Comparison of ENCODE assay signal across 8 cellular contexts in genomic region chr1:161176468-161177111, GRCh38. TPM values are rescaled to one million over a fixed set of nuclear protein-coding genes. Genes with fewer than 3 reads are reported as not detected.
DNase-seq lines count a peak whose midpoint lies in the region; ATAC-seq, FAIRE-seq and TF ChIP-seq lines count a peak whose summit lies in the region.

No MANE protein-coding gene starts in this region.

- ATAC-seq in activated T-cell treated with anti-CD3 and anti-CD28 coated beads, Interleukin-2, amount 50 U/mL, for 4 hours = no peak
- ATAC-seq in thoracic aorta (ENCODE audit: insufficient number of reproducible peaks, low FRiP score, low read depth) = no peak

- intact Hi-C loops in adrenal gland (cut with DNase I) = no loop called here

- FAIRE-seq in D721Med (lab: Jason Lieb, UNC) = no peak
- FAIRE-seq in urothelium cell line (lab: Jason Lieb, UNC) = no peak

- no peak for DNase-seq in activated T-cell treated with anti-CD3 and anti-CD28 coated beads, Interleukin-2, amount 50 U/mL, for 4 hours
- no peak for DNase-seq in activated T-cell treated with anti-CD3 and anti-CD28 coated beads, Interleukin-2, amount 50 U/mL, for 48 hours
- no peak for DNase-seq in adrenal gland
- no peak for DNase-seq in kidney epithelial cell (ENCODE audit: low read depth)
- no peak for DNase-seq in thoracic aorta (ENCODE audit: low spot score)
- DNase-seq in D721Med (ENCODE audit: insufficient read length, low spot score) = no peak
- DNase-seq in amniotic stem cell (lab: John Stamatoyannopoulos, UW) = no peak
- DNase-seq in urothelium cell line (ENCODE audit: low spot score) = no peak

- H3K27me3 Mint-ChIP-seq in activated T-cell treated with anti-CD3 and anti-CD28 coated beads, Interleukin-2, amount 50 U/mL, for 4 hours (ENCODE audit: low read depth) = no peaks in the 10 kb centered on the region

- H3K9me3 ChIP-seq in adrenal gland (replicated peaks in 1 of 3) (no peaks in the 10 kb centered on the region), thoracic aorta (no peaks in the 10 kb centered on the region)

- no peaks in the 10 kb centered on the region for H3K9me3 Mint-ChIP-seq in activated T-cell treated with anti-CD3 and anti-CD28 coated beads, Interleukin-2, amount 50 U/mL, for 4 hours

- TF ChIP-seq CTCF in adrenal gland (IDR thresholded peaks at IDR 0.05) (no peak), kidney epithelial cell (IDR thresholded peaks at IDR 0.05; ENCODE audit: insufficient read depth, low read length, poor library complexity, severe bottlenecking) (no peak), thoracic aorta (IDR thresholded peaks at IDR 0.05) (no peak), D721Med (IDR thresholded peaks at IDR 0.05; ENCODE audit: insufficient read depth, missing control alignments) (no peak)

- peak overlapping the region; percentile 94 for H3K4me3 Mint-ChIP-seq in activated T-cell treated with anti-CD3 and anti-CD28 coated beads, Interleukin-2, amount 50 U/mL, for 4 hours

- H3K4me3 ChIP-seq in adrenal gland (peak overlapping the region in 3 of 4 donors; percentile 25 to 97 (median 86)), kidney epithelial cell (ENCODE audit: low read depth, low read length) (peak overlapping the region; percentile 82), thoracic aorta (peak overlapping the region; percentile 82)

- peaks cover 23% of the 10 kb centered on the region for H3K36me3 Mint-ChIP-seq in activated T-cell treated with anti-CD3 and anti-CD28 coated beads, Interleukin-2, amount 50 U/mL, for 4 hours (ENCODE audit: insufficient read depth)

- WGBS in adrenal gland, 4 donors = 17 to 30% (median 18%) methylated on average over 9 to 17 of the region's 17 CpGs

- H3K27me3 ChIP-seq in adrenal gland = no peaks in the 10 kb centered on the region
- H3K27me3 ChIP-seq in kidney epithelial cell (ENCODE audit: control insufficient read depth, insufficient read depth, low read length) = no peaks in the 10 kb centered on the region
- no peaks in the 10 kb centered on the region for H3K27me3 ChIP-seq in thoracic aorta (replicated peaks; ENCODE audit: insufficient read depth)

- H3K36me3 ChIP-seq in adrenal gland (replicated peaks in 1 of 2) (peaks cover 0 to 39% of the 10 kb centered on the region in 2 donors), kidney epithelial cell (ENCODE audit: control insufficient read depth, insufficient read depth, low read length) (peaks cover 2% of the 10 kb centered on the region), thoracic aorta (peaks cover 20% of the 10 kb centered on the region)

- H3K4me1 Mint-ChIP-seq in activated T-cell treated with anti-CD3 and anti-CD28 coated beads, Interleukin-2, amount 50 U/mL, for 4 hours (ENCODE audit: low read depth) = peaks cover 63% of the 10 kb centered on the region

- H3K27ac ChIP-seq in adrenal gland (peak overlapping the region in 4 of 5 donors; percentile 77 to 89 (median 88)), thoracic aorta (peak overlapping the region; percentile 83 to 91)

- H3K4me1 ChIP-seq in adrenal gland (replicated peaks in 1 of 2) = peaks cover 16 to 30% of the 10 kb centered on the region in 2 donors
- peaks cover 8 to 34% of the 10 kb centered on the region in 2 donors for H3K4me1 ChIP-seq in thoracic aorta (ENCODE audit: control insufficient read depth in 1 of 2, low read depth in 2 of 2)

- no peak for TF ChIP-seq POLR2A in adrenal gland (IDR thresholded peaks at IDR 0.05)

RNA-seq across cellular contexts. Expression of gene B4GALT3, which starts 0.7 kb away (rescaled TPM):
- 10 to 100 TPM; 73.9 to 76.3 (median 75.9) TPM for total RNA-seq in activated T-cell treated with anti-CD3 and anti-CD28 coated beads, Interleukin-2, amount 50 U/mL, for 4 hours
- total RNA-seq in adrenal gland (10 to 100 TPM; 25.8 to 34.2 (median 29.8) TPM), kidney epithelial cell (39.4 and 45.7 TPM in 2 replicates), thoracic aorta (100 to 1,000 TPM in 1 of 2 donors, 10 to 100 TPM in 1; 36.4 to 145 TPM)
- 10 to 100 TPM; 21.9 to 35.9 (median 26.6) TPM for polyA plus RNA-seq in adrenal gland

RNA-seq across cellular contexts. Expression of gene PPOX, which starts 10.4 kb away (rescaled TPM):
- 10 to 100 TPM; 10.0 to 13.8 (median 12.8) TPM for total RNA-seq in activated T-cell treated with anti-CD3 and anti-CD28 coated beads, Interleukin-2, amount 50 U/mL, for 4 hours
- total RNA-seq in adrenal gland (10 to 100 TPM; 19.4 to 56.2 (median 33.3) TPM), kidney epithelial cell (20.4 and 28.3 TPM in 2 replicates), thoracic aorta (10 to 100 TPM; 18.2 to 33.6 TPM)
- 100 to 1,000 TPM in 2 of 3 donors, 10 to 100 TPM in 1; 13.2 to 268 (median 150) TPM for polyA plus RNA-seq in adrenal gland

RNA-seq across cellular contexts. Expression of gene USP21, which starts 17.3 kb away (rescaled TPM):
- 10 to 100 TPM; 25.0 to 28.3 (median 27.4) TPM for total RNA-seq in activated T-cell treated with anti-CD3 and anti-CD28 coated beads, Interleukin-2, amount 50 U/mL, for 4 hours
- 10 to 100 TPM; 14.0 to 44.0 (median 28.2) TPM for total RNA-seq in adrenal gland
- 10 to 100 TPM; 19.3 to 44.9 (median 41.5) TPM for polyA plus RNA-seq in adrenal gland
- 10.5 and 12.6 TPM in 2 replicates for total RNA-seq in kidney epithelial cell
- total RNA-seq in thoracic aorta = 10 to 100 TPM; 23.2 to 28.8 TPM

RNA-seq across cellular contexts. Expression of gene ADAMTS4, which starts 22.3 kb away (rescaled TPM):
- total RNA-seq in activated T-cell treated with anti-CD3 and anti-CD28 coated beads, Interleukin-2, amount 50 U/mL, for 4 hours = 1 to 10 TPM in 1 of 3 donors, under 1 TPM in 2; 0.34 to 1.1 (median 0.63) TPM
- 10 to 100 TPM in 6 of 8 donors, 1 to 10 TPM in 2; 1.1 to 29.2 (median 10.8) TPM for total RNA-seq in adrenal gland
- 10 to 100 TPM in 1 of 3 donors, 1 to 10 TPM in 2; 1.7 to 16.1 (median 9.3) TPM for polyA plus RNA-seq in adrenal gland
- total RNA-seq in kidney epithelial cell = 0.21 and 0.33 TPM in 2 replicates
- 100 to 1,000 TPM in 1 of 2 donors, 10 to 100 TPM in 1; 15.0 to 171 TPM for total RNA-seq in thoracic aorta

RNA-seq across cellular contexts. Expression of gene UFC1, which starts 22.8 kb away (rescaled TPM):
- 10 to 100 TPM; 87.5 to 98.8 (median 92.8) TPM for total RNA-seq in activated T-cell treated with anti-CD3 and anti-CD28 coated beads, Interleukin-2, amount 50 U/mL, for 4 hours
- total RNA-seq in adrenal gland = 100 to 1,000 TPM in 5 of 8 donors, 10 to 100 TPM in 3; 59.0 to 127 (median 103) TPM
- 100 to 1,000 TPM; 121 to 166 (median 126) TPM for polyA plus RNA-seq in adrenal gland
- 59.6 and 85.0 TPM in 2 replicates for total RNA-seq in kidney epithelial cell
- 10 to 100 TPM; 54.2 to 73.9 TPM for total RNA-seq in thoracic aorta
